In the genomic region with DNA sequence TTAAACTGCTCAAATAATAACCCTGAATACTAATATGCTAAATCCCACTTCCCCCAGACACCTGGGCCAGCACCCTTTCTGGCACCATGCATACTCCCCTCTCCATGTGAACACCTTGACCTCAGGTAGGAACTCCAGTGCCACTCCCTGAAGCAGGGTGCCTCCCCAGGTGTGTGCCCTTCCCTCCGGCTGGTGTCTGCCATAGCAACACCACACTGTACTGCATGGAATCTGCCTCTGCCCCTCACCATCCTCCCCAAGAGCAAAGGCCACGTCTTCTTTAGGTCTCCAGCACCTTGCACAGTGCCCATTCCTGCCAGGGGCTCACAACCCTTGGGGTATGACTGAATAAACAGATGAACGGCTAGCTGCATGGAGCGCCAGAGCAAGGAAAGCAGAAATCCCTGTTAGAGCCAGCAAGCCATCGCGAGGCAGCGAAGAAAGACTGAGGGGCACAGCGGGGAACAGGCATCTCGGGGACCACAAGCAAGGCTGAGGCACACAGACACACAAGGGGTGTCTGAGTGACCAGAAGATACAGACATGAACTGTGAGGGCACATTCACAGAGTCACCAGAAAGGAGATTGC, we compare ENCODE assay signal across 25 cellular contexts. TPM values are rescaled to one million over a fixed set of nuclear protein-coding genes. Genes with fewer than 3 reads are reported as not detected.
DNase-seq lines count a peak whose midpoint lies in the region; FAIRE-seq and TF ChIP-seq lines count a peak whose summit lies in the region.
"Had no signal": no experiment of that assay in that cellular context is flagged by ENCODE, and none has a peak within 500 bp of the region (broad histone marks: within the 10 kb centered on the region; RNA-seq: fewer than 3 reads in every experiment).

No MANE protein-coding gene starts in this region.

- H3K27me3 ChIP-seq in H1 (replicated peaks in 1 of 4; ENCODE audit: control insufficient read depth in 3 of 4, extremely low read depth in 1 of 4, insufficient read depth in 3 of 4, low read length in 3 of 4) (no peaks in the 10 kb centered on the region), thyroid gland (no peaks in the 10 kb centered on the region), sigmoid colon (no peaks in the 10 kb centered on the region)
- H3K27me3 ChIP-seq: tibial nerve had no signal

- no peak overlapping the region for H3K56ac ChIP-seq in H1 (replicated peaks; ENCODE audit: insufficient read length, low read depth, low read length)

- DNase-seq in NCI-H748 treated with DMSO at 0.1 percent for 48 hours (lab: John Stamatoyannopoulos, UW) = peak; percentile 16
- DNase-seq in H1 (ENCODE audit: low read depth in 1 of 2, low spot score in 2 of 2) = no peak
- DNase-seq in nephron progenitor cell = no peak
- peak; percentile 50 to 68 for DNase-seq in thyroid gland
- no peak for DNase-seq in GM19238 (ENCODE audit: insufficient read length, low spot score)
- no peak for DNase-seq in putamen (ENCODE audit: low spot score)
- no peak for DNase-seq in sigmoid colon
- DNase-seq in DMS79 treated with DMSO at 0.1 percent for 48 hours (lab: John Stamatoyannopoulos, UW) = no peak
- DNase-seq: activated CD4-positive, alpha-beta memory T cell treated with anti-CD3 and anti-CD28 coated beads, Interleukin-2, amount 10 ng/mL, durations not matched to agents 7 days and 5 days; activated naive CD4-positive, alpha-beta T cell treated with anti-CD3 and anti-CD28 coated beads, Interleukin-2, amount 10 ng/mL, durations not matched to agents 7 days and 5 days; activated T-cell treated with anti-CD3 and anti-CD28 coated beads, Interleukin-2, amount 50 U/mL, for 24 hours; aorta; CD4-positive, alpha-beta memory T cell; effector memory CD4-positive, alpha-beta T cell; HCEC 1CT; immature natural killer cell; Kasumi-1; NCI-H1048; NCI-H2029; NCI-H446 treated with DMSO at 0.1 percent for 48 hours; T-helper 9 cell had no signal

- no peak overlapping the region for H3K4me2 ChIP-seq in H1 (ENCODE audit: insufficient read depth in 1 of 2, low read depth in 2 of 2, low read length in 2 of 2)

- TF ChIP-seq EP300 in H1 (IDR thresholded peaks at IDR 0.05; ENCODE audit: borderline replicate concordance in 1 of 2, low read depth in 2 of 2, low read length in 2 of 2) (no peak), sigmoid colon (IDR thresholded peaks at IDR 0.05) (no peak)

- H4K8ac ChIP-seq in H1 (ENCODE audit: extremely low read depth, insufficient read depth, low read length) = no peak overlapping the region

- no peak overlapping the region for H3K27ac ChIP-seq in H1 (ENCODE audit: low read depth, low read length)
- no peak overlapping the region for H3K27ac ChIP-seq in thyroid gland
- no peak overlapping the region for H3K27ac ChIP-seq in sigmoid colon

- FAIRE-seq in H1 (lab: Jason Lieb, UNC) = no peak
- FAIRE-seq: GM12878 had no signal

- POLR2A ChIA-PET in H1 (lab: Charles Lee; ENCODE audit: partially characterized antibody) = no interaction called here

- no peak overlapping the region for H2AK5ac ChIP-seq in H1 (ENCODE audit: low read depth, low read length)

- no peak overlapping the region for H2BK20ac ChIP-seq in H1 (ENCODE audit: low read length)

- H2BK120ac ChIP-seq in H1 (replicated peaks; ENCODE audit: low read depth, low read length) = no peak overlapping the region

- no peak overlapping the region for H3K4me3 Mint-ChIP-seq in nephron progenitor cell
- H3K4me3 Mint-ChIP-seq: activated CD4-positive, alpha-beta memory T cell treated with anti-CD3 and anti-CD28 coated beads, Interleukin-2, amount 10 ng/mL, durations not matched to agents 7 days and 5 days; activated naive CD4-positive, alpha-beta T cell treated with anti-CD3 and anti-CD28 coated beads, Interleukin-2, amount 10 ng/mL, durations not matched to agents 7 days and 5 days; activated T-cell treated with anti-CD3 and anti-CD28 coated beads, Interleukin-2, amount 50 U/mL, for 24 hours; CD4-positive, alpha-beta memory T cell; immature natural killer cell; stimulated activated memory B cell treated with anti-CD40 and anti-IgM and Interleukin-4, amounts not matched to agents 10 μg/mL and 1 μg/mL and 100 μg/mL, for 72 hours had no signal

- no peaks in the 10 kb centered on the region for H3K9me3 ChIP-seq in H1 (ENCODE audit: insufficient read depth in 2 of 2, low read depth in 1 of 2, low read length in 1 of 2)
- H3K9me3 ChIP-seq in thyroid gland = no peaks in the 10 kb centered on the region
- no peaks in the 10 kb centered on the region for H3K9me3 ChIP-seq in sigmoid colon
- H3K9me3 ChIP-seq: tibial nerve had no signal

- no peak overlapping the region for H3K9ac ChIP-seq in H1 (replicated peaks in 1 of 4; ENCODE audit: extremely low read depth in 1 of 4, low read depth in 3 of 4, low read length in 3 of 4)

- H3K27ac Mint-ChIP-seq in nephron progenitor cell = peak overlapping the region; percentile 39
- H3K27ac Mint-ChIP-seq: activated CD4-positive, alpha-beta memory T cell treated with anti-CD3 and anti-CD28 coated beads, Interleukin-2, amount 10 ng/mL, durations not matched to agents 7 days and 5 days; activated naive CD4-positive, alpha-beta T cell treated with anti-CD3 and anti-CD28 coated beads, Interleukin-2, amount 10 ng/mL, durations not matched to agents 7 days and 5 days; activated T-cell treated with anti-CD3 and anti-CD28 coated beads, Interleukin-2, amount 50 U/mL, for 24 hours; CD4-positive, alpha-beta memory T cell; immature natural killer cell; stimulated activated memory B cell treated with anti-CD40 and anti-IgM and Interleukin-4, amounts not matched to agents 10 μg/mL and 1 μg/mL and 100 μg/mL, for 72 hours had no signal

- H3K18ac ChIP-seq in H1 (ENCODE audit: extremely low read depth, low read length) = peak overlapping the region; percentile 55; the same call in 1 of the 2 replicates

- intact Hi-C loops in thyroid gland (cut with DNase I) (no loop called here), sigmoid colon (cut with DNase I) (no loop called here)

- H2BK12ac ChIP-seq in H1 (ENCODE audit: low read depth, low read length) = no peak overlapping the region

- TF ChIP-seq POLR2A in H1 (IDR thresholded peaks at IDR 0.05; ENCODE audit: control extremely low read depth in 1 of 2, low read depth in 2 of 2, low read length in 2 of 2) (no peak), thyroid gland (IDR thresholded peaks at IDR 0.05) (no peak), sigmoid colon (IDR thresholded peaks at IDR 0.05) (no peak)

- no peaks in the 10 kb centered on the region for H3K36me3 Mint-ChIP-seq in nephron progenitor cell (ENCODE audit: low read depth)
- H3K36me3 Mint-ChIP-seq: activated naive CD4-positive, alpha-beta T cell treated with anti-CD3 and anti-CD28 coated beads, Interleukin-2, amount 10 ng/mL, durations not matched to agents 7 days and 5 days; CD4-positive, alpha-beta memory T cell; immature natural killer cell; stimulated activated memory B cell treated with anti-CD40 and anti-IgM and Interleukin-4, amounts not matched to agents 10 μg/mL and 1 μg/mL and 100 μg/mL, for 72 hours had no signal

- H4K91ac ChIP-seq in H1 (replicated peaks; ENCODE audit: insufficient read length, low read length) = no peak overlapping the region

- H3K79me1 ChIP-seq in H1 (ENCODE audit: low read depth, low read length) = peaks cover 10% of the 10 kb centered on the region; the same call in 1 of the 2 replicates

- H3K36me3 ChIP-seq in H1 (ENCODE audit: control insufficient read depth in 2 of 4, insufficient read depth in 4 of 4, low read length in 3 of 4) = no peaks in the 10 kb centered on the region
- H3K36me3 ChIP-seq in thyroid gland = no peaks in the 10 kb centered on the region
- no peaks in the 10 kb centered on the region for H3K36me3 ChIP-seq in sigmoid colon
- H3K36me3 ChIP-seq: tibial nerve had no signal

- TF ChIP-seq CTCF in H1 (IDR thresholded peaks at IDR 0.05; ENCODE audit: control extremely low read depth in 1 of 3, insufficient read depth in 1 of 3, low read depth in 1 of 3, low read length in 3 of 3) (no peak), nephron progenitor cell (IDR thresholded peaks at IDR 0.05) (no peak), thyroid gland (IDR thresholded peaks at IDR 0.05) (no peak), sigmoid colon (IDR thresholded peaks at IDR 0.05) (no peak)

- TF ChIP-seq RAD21 in H1 (IDR thresholded peaks at IDR 0.05 in 1 of 2, conservative IDR thresholded peaks at IDR 0.05 in 1 of 2; ENCODE audit: low read depth in 2 of 2, low read length in 2 of 2) = no peak

- CTCF ChIA-PET in H1 (lab: Charles Lee; ENCODE audit: partially characterized antibody) = interaction anchor here (1.0 to 4.9 kb wide), 5 partner anchors 9 to 100 kb away, joined by 3 to 17 read pairs (median 8); no protein-coding TSS in a partner anchor

- H2BK5ac ChIP-seq in H1 (ENCODE audit: low read depth, low read length) = no peak overlapping the region

- H4K5ac ChIP-seq in H1 (ENCODE audit: insufficient read length, low read depth, low read length) = no peak overlapping the region

- H3K4me1 ChIP-seq in H1 (replicated peaks in 1 of 4; ENCODE audit: control insufficient read depth in 3 of 4, insufficient read depth in 4 of 4, low read length in 3 of 4) = peaks cover 4 to 18% (median 14%) of the 10 kb centered on the region in 4 experiments; a peak in 6 of 7 replicates
- peaks cover 17 to 28% of the 10 kb centered on the region in 2 donors for H3K4me1 ChIP-seq in thyroid gland
- H3K4me1 ChIP-seq in sigmoid colon = no peaks in the 10 kb centered on the region

- peaks cover 0 to 9% of the 10 kb centered on the region in 2 experiments for H4K20me1 ChIP-seq in H1 (replicated peaks in 1 of 2; ENCODE audit: control insufficient read depth in 1 of 2, insufficient read depth in 2 of 2, low read length in 2 of 2)

- H3K14ac ChIP-seq in H1 (ENCODE audit: insufficient read length) = no peak overlapping the region

- H3K23me2 ChIP-seq in H1 (ENCODE audit: low read depth, low read length) = no peaks in the 10 kb centered on the region

- peaks cover 0 to 80% of the 10 kb centered on the region in 2 experiments; a peak in 3 of 4 replicates for H3K79me2 ChIP-seq in H1 (ENCODE audit: control insufficient read depth in 1 of 2, insufficient read depth in 2 of 2, low read length in 2 of 2)

- no peak overlapping the region for H3K23ac ChIP-seq in H1 (ENCODE audit: insufficient read length)

- H3K4me1 Mint-ChIP-seq in nephron progenitor cell = peaks cover 25% of the 10 kb centered on the region
- H3K4me1 Mint-ChIP-seq: activated CD4-positive, alpha-beta memory T cell treated with anti-CD3 and anti-CD28 coated beads, Interleukin-2, amount 10 ng/mL, durations not matched to agents 7 days and 5 days; activated naive CD4-positive, alpha-beta T cell treated with anti-CD3 and anti-CD28 coated beads, Interleukin-2, amount 10 ng/mL, durations not matched to agents 7 days and 5 days; CD4-positive, alpha-beta memory T cell; immature natural killer cell; stimulated activated memory B cell treated with anti-CD40 and anti-IgM and Interleukin-4, amounts not matched to agents 10 μg/mL and 1 μg/mL and 100 μg/mL, for 72 hours had no signal

- H2BK15ac ChIP-seq in H1 (ENCODE audit: low read length) = peak overlapping the region; percentile 53; the same call in 1 of the 2 replicates

- peaks cover 4% of the 10 kb centered on the region for H3K27me3 Mint-ChIP-seq in nephron progenitor cell (ENCODE audit: low read depth, poor library complexity)
- H3K27me3 Mint-ChIP-seq: stimulated activated memory B cell treated with anti-CD40 and anti-IgM and Interleukin-4, amounts not matched to agents 10 μg/mL and 1 μg/mL and 100 μg/mL, for 72 hours had no signal

- no peaks in the 10 kb centered on the region for H3K9me3 Mint-ChIP-seq in nephron progenitor cell
- H3K9me3 Mint-ChIP-seq: activated CD4-positive, alpha-beta memory T cell treated with anti-CD3 and anti-CD28 coated beads, Interleukin-2, amount 10 ng/mL, durations not matched to agents 7 days and 5 days; activated naive CD4-positive, alpha-beta T cell treated with anti-CD3 and anti-CD28 coated beads, Interleukin-2, amount 10 ng/mL, durations not matched to agents 7 days and 5 days; activated T-cell treated with anti-CD3 and anti-CD28 coated beads, Interleukin-2, amount 50 U/mL, for 24 hours; immature natural killer cell; stimulated activated memory B cell treated with anti-CD40 and anti-IgM and Interleukin-4, amounts not matched to agents 10 μg/mL and 1 μg/mL and 100 μg/mL, for 72 hours had no signal

- H3K4me3 ChIP-seq in H1 (ENCODE audit: extremely low read depth in 1 of 4, insufficient read depth in 2 of 4, low read depth in 3 of 4, low read length in 4 of 4) (no peak overlapping the region), thyroid gland (replicated peaks in 1 of 3) (no peak overlapping the region), sigmoid colon (no peak overlapping the region)
- H3K4me3 ChIP-seq: GM12878, tibial nerve had no signal

- H3K4ac ChIP-seq in H1 (replicated peaks; ENCODE audit: insufficient read length, low read depth, low read length) = no peak overlapping the region

- WGBS in H1 (ENCODE audit: extremely low coverage in 1 of 2, insufficient coverage in 1 of 2, insufficient read length in 1 of 2, insufficient replicate concordance in 2 of 2, low coverage in 1 of 2, low lambda C conversion rate in 2 of 2, missing lambda C conversion rate in 1 of 2), 2 experiments = 93% methylated on average over 9 of the region's 9 CpGs; no CpG with 5 or more reads in 1 of the 2 experiments
- WGBS in thyroid gland, 2 donors = 73 to 79% methylated on average over 9 of the region's 9 CpGs
- WGBS in sigmoid colon, 2 donors = 76 to 88% methylated on average over 9 of the region's 9 CpGs

- no peak overlapping the region for H2AFZ ChIP-seq in H1 (ENCODE audit: low read length)

RNA-seq across cellular contexts. Expression of gene COBL, which starts 25.8 kb away (rescaled TPM):
- total RNA-seq in H1 (2021; fragmentation: NEBNext Ultra II Directional; extraction: Animal tissue kit (Norgen Biotek cat#: 25700)) = 36.5 and 40.4 TPM in 2 replicates
- 13.8 and 20.3 TPM in 2 replicates for polyA plus RNA-seq in H1 (2011; rRNA removed)
- polyA plus RNA-seq in H1 (2011; cell fraction: cytosol; rRNA removed) = 20.7 TPM
- polyA plus RNA-seq in H1 (2011; cell fraction: nucleus; rRNA removed) = 44.2 TPM
- 24.1 to 31.8 TPM (median 27.2 TPM) in 4 replicates for polyA plus RNA-seq in H1 (2012, experiment 1 of 2)
- polyA plus RNA-seq in H1 (2012, experiment 2 of 2) = 7.2 TPM
- 17.9 TPM for polyA plus RNA-seq in H1 (2013, experiment 1 of 2)
- 15.9 TPM for polyA plus RNA-seq in H1 (2013, experiment 2 of 2)
- 40.8 and 57.2 TPM in 2 replicates for polyA minus RNA-seq in H1 (2011; rRNA and poly(A)+ RNA removed)
- polyA minus RNA-seq in H1 (2011; cell fraction: cytosol; rRNA and poly(A)+ RNA removed) = 26.1 TPM
- polyA minus RNA-seq in H1 (2011; cell fraction: nucleus; rRNA and poly(A)+ RNA removed) = 66.4 TPM
- total RNA-seq in thyroid gland = 10 to 100 TPM; 14.3 to 19.3 (median 15.9) TPM
- 1 to 10 TPM; 3.0 to 10.0 (median 6.1) TPM for total RNA-seq in sigmoid colon
- polyA plus RNA-seq in sigmoid colon = 10 to 100 TPM; 12.6 to 27.6 (median 27.3) TPM
- total RNA-seq: activated CD4-positive, alpha-beta memory T cell treated with anti-CD3 and anti-CD28 coated beads, Interleukin-2, amount 10 ng/mL, durations not matched to agents 7 days and 5 days; CD4-positive, alpha-beta memory T cell; lung microvascular endothelial cell had no signal
- polyA plus RNA-seq: CD4-positive, alpha-beta memory T cell; GM12878; immature natural killer cell had no signal

Comparison
In these comparisons a context has a peak if more than half of its experiments do, and no peak if none do; other contexts are left out.
1. DNase-seq: peak in NCI-H748 treated with DMSO at 0.1 percent for 48 hours (single experiment) and thyroid gland (2 of 2); none in H1 (0 of 2), nephron progenitor cell (single experiment), GM19238 (single experiment), putamen (single experiment), sigmoid colon (single experiment) and DMS79 treated with DMSO at 0.1 percent for 48 hours (single experiment).